ENCODE assay signal across 1 cellular context in genomic region chr5:51383494-51384081, GRCh38.
TF ChIP-seq lines count a peak whose summit lies in the region.

No MANE protein-coding gene starts in this region.

TF ChIP-seq in GM23338, 12 proteins besides CTCF, POLR2A, EP300 and RAD21 (continued from another document):
- TF ChIP-seq ZNF462 (CRISPR knock-in tag; IDR thresholded peaks at IDR 0.05) (no peak), EZH2phosphoT487 (IDR thresholded peaks at IDR 0.05; ENCODE audit: unreplicated experiment) (peak; percentile 46), ETS1 (IDR thresholded peaks at IDR 0.05) (no peak), ZNF114 (CRISPR knock-in tag; IDR thresholded peaks at IDR 0.05) (no peak), POLR2AphosphoS5 (IDR thresholded peaks at IDR 0.05; ENCODE audit: low read depth) (no peak), CREB1 (CRISPR knock-in tag; IDR thresholded peaks at IDR 0.05; ENCODE audit: low read depth) (no peak)
